In the genomic region with DNA sequence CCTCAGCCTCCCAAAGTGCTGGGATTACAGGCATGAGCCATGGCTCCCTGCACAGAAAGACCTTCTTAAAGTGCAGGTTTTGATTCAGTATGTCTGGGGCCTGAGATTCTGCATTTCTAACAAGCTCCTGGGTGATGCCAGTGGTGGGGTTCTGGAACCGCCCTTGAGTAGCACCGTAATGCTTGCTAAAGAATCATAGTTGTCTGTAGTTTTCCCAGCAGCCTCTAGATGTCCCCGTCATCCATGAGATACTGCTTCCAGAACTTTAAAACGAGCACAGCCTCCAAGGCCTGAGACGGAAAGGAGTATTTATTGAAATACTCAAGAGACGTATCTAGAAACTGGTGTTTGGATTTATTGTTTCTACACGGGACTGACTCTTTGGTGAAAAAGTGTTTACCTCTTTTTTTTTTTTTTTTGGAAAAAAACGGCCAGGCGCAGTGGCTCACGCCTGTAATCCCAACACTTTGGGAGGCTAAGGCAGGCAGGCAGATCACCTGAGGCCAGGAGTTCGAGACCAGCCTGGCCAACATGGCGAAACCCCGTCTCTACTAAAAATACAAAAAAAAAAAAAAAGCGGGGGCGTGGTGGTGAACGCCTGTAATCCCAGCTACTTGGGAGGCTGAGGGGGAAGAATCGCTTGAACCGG, we compare ENCODE assay signal across 8 cellular contexts. TPM values are rescaled to one million over a fixed set of nuclear protein-coding genes. Genes with fewer than 3 reads are reported as not detected.
DNase-seq lines count a peak whose midpoint lies in the region; ATAC-seq and TF ChIP-seq lines count a peak whose summit lies in the region.

No MANE protein-coding gene starts in this region.

- TF ChIP-seq CTCF in epithelial cell of esophagus (IDR thresholded peaks at IDR 0.05; ENCODE audit: insufficient read depth, low read depth, low read length, missing control alignments) (peak; percentile 80), tibial nerve (IDR thresholded peaks at IDR 0.05) (peak; percentile 61 to 79 (median 75))

- no peaks in the 10 kb centered on the region for H3K9me3 Mint-ChIP-seq in naive B cell

- no peaks in the 10 kb centered on the region for H3K27me3 ChIP-seq in tibial nerve

- peak overlapping the region; percentile 67 to 99 (median 92) for H3K27ac Mint-ChIP-seq in naive B cell

- peaks cover 0 to 33% (median 10%) of the 10 kb centered on the region in 4 donors for H3K4me1 ChIP-seq in tibial nerve

- H3K36me3 ChIP-seq in tibial nerve = peaks cover 0 to 8% (median 0%) of the 10 kb centered on the region in 3 donors

- no peak overlapping the region for H3K27ac ChIP-seq in tibial nerve

- peak; percentile 86 for DNase-seq in ELR (ENCODE audit: low read depth)
- DNase-seq in HS-27A (ENCODE audit: low read depth) = peak; percentile 30
- DNase-seq in NCI-H526 treated with DMSO at 0.1 percent for 48 hours (lab: John Stamatoyannopoulos, UW) = peak; percentile 97
- DNase-seq in activated CD4-positive, alpha-beta T cell treated with anti-CD3 and anti-CD28 coated beads, Interleukin-2, amount 50 U/mL, for 4 hours = peak; percentile 35
- DNase-seq in epithelial cell of esophagus (ENCODE audit: low read depth) = peak; percentile 78
- peak; percentile 63 for DNase-seq in naive B cell
- DNase-seq in tibial nerve (ENCODE audit: low spot score in 2 of 2) = peak in 1 of 2 donors; percentile 81

- peak overlapping the region in 4 of 8 donors; percentile 7 to 72 (median 17) for H3K4me3 Mint-ChIP-seq in naive B cell

- H3K36me3 Mint-ChIP-seq in naive B cell = peaks cover 0 to 5% of the 10 kb centered on the region in 2 donors

- 46 to 52% methylated on average over 18 of the region's 18 CpGs for WGBS in tibial nerve, 2 donors

- ATAC-seq in naive B cell (ENCODE audit: low read depth in 2 of 2) = peak in 1 of 2 donors; percentile 13
- no peak for ATAC-seq in HG03460 (IDR thresholded peaks at IDR 0.05; ENCODE audit: unreplicated experiment)

- no peaks in the 10 kb centered on the region for H3K9me3 ChIP-seq in tibial nerve

- H3K27me3 Mint-ChIP-seq in naive B cell = no peaks in the 10 kb centered on the region

- no peak for TF ChIP-seq POLR2A in tibial nerve (IDR thresholded peaks at IDR 0.05)

- TF ChIP-seq EP300 in tibial nerve (IDR thresholded peaks at IDR 0.05) = no peak

- peaks cover 18 to 35% (median 24%) of the 10 kb centered on the region in 3 donors for H3K4me1 Mint-ChIP-seq in naive B cell

- H3K4me3 ChIP-seq in epithelial cell of esophagus (ENCODE audit: low read length) = no peak overlapping the region
- no peak overlapping the region for H3K4me3 ChIP-seq in tibial nerve

RNA-seq across cellular contexts. Expression of gene TOR3A, which starts 2.6 kb away (rescaled TPM):
- 10 to 100 TPM; 54.6 to 75.3 (median 59.3) TPM for polyA plus RNA-seq in naive B cell (ENCODE audit: low read depth in 6 of 6)
- total RNA-seq in tibial nerve = 100 to 1,000 TPM in 1 of 4 donors, 10 to 100 TPM in 3; 72.1 to 115 (median 83.3) TPM

RNA-seq across cellular contexts. Expression of gene FAM20B, which starts 53.5 kb away (rescaled TPM):
- polyA plus RNA-seq in naive B cell (ENCODE audit: low read depth in 6 of 6) = 10 to 100 TPM in 2 of 6 donors, 1 to 10 TPM in 4; 6.2 to 13.2 (median 8.6) TPM
- total RNA-seq in tibial nerve = 10 to 100 TPM; 39.6 to 60.3 (median 51.6) TPM
